Comparison of ENCODE assay signal across 1 cellular context in the genomic region with DNA sequence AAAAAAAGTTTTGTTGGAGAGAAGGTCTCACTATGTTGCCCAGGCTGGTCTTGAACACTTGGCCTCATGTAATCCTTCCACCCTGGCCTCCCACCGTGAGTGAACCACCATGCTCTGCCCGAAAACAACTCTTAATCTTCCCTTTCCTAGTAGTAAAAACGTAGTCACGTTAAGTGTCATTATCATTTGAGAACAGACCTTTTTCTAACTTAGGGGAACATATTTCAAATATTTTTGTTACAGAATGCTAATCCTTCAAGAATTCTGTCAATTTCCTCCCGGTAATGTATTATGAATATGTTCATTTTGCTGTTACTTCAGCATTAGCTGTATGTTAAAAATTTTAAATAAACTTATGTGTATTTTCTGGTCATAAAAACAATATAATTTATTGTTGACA.
TF ChIP-seq lines count a peak whose summit lies in the region.

No MANE protein-coding gene starts in this region.

TF ChIP-seq in IMR-90, 13 proteins besides CTCF, POLR2A, EP300 and RAD21:
- no peak for TF ChIP-seq FOS (IDR thresholded peaks at IDR 0.05; ENCODE audit: low read depth, low read length)
- TF ChIP-seq RFX5 (IDR thresholded peaks at IDR 0.05; ENCODE audit: low read depth, low read length) = no peak
- TF ChIP-seq MAZ (IDR thresholded peaks at IDR 0.05; ENCODE audit: borderline replicate concordance, low read depth, low read length) = no peak
